ENCODE assay signal across 2 cellular contexts in genomic region chr7:44699598-44699997, GRCh38.
TF ChIP-seq lines count a peak whose summit lies in the region.

No MANE protein-coding gene starts in this region.

TF ChIP-seq in HEK293, 187 proteins besides CTCF, POLR2A, EP300 and RAD21:
- TF ChIP-seq ZNF776 (tag by site-specific recombination; IDR thresholded peaks at IDR 0.05; ENCODE audit: borderline replicate concordance), result peak; percentile 84; the same call in 1 of the 2 replicates

TF ChIP-seq in K562, 482 proteins besides CTCF, POLR2A, EP300 and RAD21:
- TF ChIP-seq TRIM28 (IDR thresholded peaks at IDR 0.05) (0 out of 2 replicates have a peak, but pooled peaks have one; percentile 38), ZNF316 (IDR thresholded peaks at IDR 0.05) (peak; percentile 69)
